ENCODE assay signal across 8 cellular contexts in the genomic region with DNA sequence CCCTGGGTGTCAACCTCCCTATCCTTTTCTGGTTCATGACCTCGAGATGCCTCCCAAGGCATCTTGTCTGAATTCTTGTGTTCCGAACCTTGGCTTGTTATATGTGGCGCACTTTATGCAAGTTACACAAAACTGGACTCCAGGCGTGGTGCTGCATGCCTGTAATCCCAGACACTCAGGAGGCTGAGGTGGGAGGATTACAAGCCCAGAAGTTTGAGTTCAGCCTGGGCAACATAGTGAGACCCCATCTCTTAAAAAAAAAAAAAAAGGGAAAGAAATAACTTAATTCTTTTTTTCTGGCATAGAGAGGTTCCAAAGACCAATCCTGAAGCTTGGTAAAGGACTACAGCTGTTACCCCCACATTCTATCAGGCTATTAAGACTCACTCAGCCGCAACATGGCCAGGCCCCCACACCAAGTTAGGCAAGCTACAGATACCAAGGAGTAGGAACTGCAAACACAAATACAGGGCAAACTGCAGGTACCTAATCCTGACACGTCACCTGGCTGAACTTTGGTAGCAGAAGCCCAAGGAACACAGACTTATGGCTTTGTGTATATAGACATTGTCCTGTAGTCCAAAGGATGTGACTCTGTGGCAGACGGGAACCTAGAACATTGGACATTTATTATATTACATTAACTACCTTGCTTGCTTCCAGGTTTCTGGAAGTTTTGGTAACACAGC. TPM values are rescaled to one million over a fixed set of nuclear protein-coding genes. Genes with fewer than 3 reads are reported as not detected.
A peak's percentile ranks its signal among the peaks of the same experiment; 100 is the strongest.
DNase-seq lines count a peak whose midpoint lies in the region; ATAC-seq lines count a peak whose summit lies in the region.

No MANE protein-coding gene starts in this region.

- DNase-seq in T-helper 2 cell treated with Interferon-gamma antibody and Interleukin-4, amounts not matched to agents 5 μg/mL and 100 μg/mL, for 36 hours (ENCODE audit: low spot score) = no peak
- DNase-seq in T-helper 2 cell (no peak), left colon (peak in 1 of 2 donors; percentile 61)
- no peak for DNase-seq in activated naive CD8-positive, alpha-beta T cell treated with anti-CD3 and anti-CD28 coated beads, Interleukin-2, amount 50 U/mL, for 24 hours

- no peaks in the 10 kb centered on the region for H3K27me3 Mint-ChIP-seq in T-helper 2 cell treated with Interferon-gamma antibody and Interleukin-4, amounts not matched to agents 5 μg/mL and 100 μg/mL, for 36 hours (ENCODE audit: low read depth)
- H3K27me3 Mint-ChIP-seq in activated naive CD8-positive, alpha-beta T cell treated with anti-CD3 and anti-CD28 coated beads, Interleukin-2, amount 50 U/mL, for 24 hours = no peaks in the 10 kb centered on the region

- peaks cover 27% of the 10 kb centered on the region for H3K4me1 Mint-ChIP-seq in T-helper 2 cell treated with Interferon-gamma antibody and Interleukin-4, amounts not matched to agents 5 μg/mL and 100 μg/mL, for 36 hours (ENCODE audit: low read depth)
- H3K4me1 Mint-ChIP-seq in activated naive CD8-positive, alpha-beta T cell treated with anti-CD3 and anti-CD28 coated beads, Interleukin-2, amount 50 U/mL, for 24 hours = peaks cover 39% of the 10 kb centered on the region

- H3K36me3 ChIP-seq in subcutaneous abdominal adipose tissue (ENCODE audit: control insufficient read depth in 5 of 5, insufficient read depth in 5 of 5, low read length in 5 of 5) = peaks cover 0 to 27% (median 25%) of the 10 kb centered on the region in 5 donors

- H3K4me3 ChIP-seq in subcutaneous abdominal adipose tissue (ENCODE audit: low read depth in 1 of 5, low read length in 5 of 5) = peak overlapping the region; percentile 78 to 90 (median 86)

- H3K9ac ChIP-seq in subcutaneous abdominal adipose tissue (ENCODE audit: low read length in 5 of 5) = peak overlapping the region; percentile 81 to 93 (median 88)

- H3K27ac Mint-ChIP-seq in T-helper 2 cell treated with Interferon-gamma antibody and Interleukin-4, amounts not matched to agents 5 μg/mL and 100 μg/mL, for 36 hours = peak overlapping the region; percentile 98
- H3K27ac Mint-ChIP-seq in activated naive CD8-positive, alpha-beta T cell treated with anti-CD3 and anti-CD28 coated beads, Interleukin-2, amount 50 U/mL, for 24 hours = peak overlapping the region; percentile 65

- H3K4me3 Mint-ChIP-seq in T-helper 2 cell treated with Interferon-gamma antibody and Interleukin-4, amounts not matched to agents 5 μg/mL and 100 μg/mL, for 36 hours = peak overlapping the region; percentile 96
- H3K4me3 Mint-ChIP-seq in activated naive CD8-positive, alpha-beta T cell treated with anti-CD3 and anti-CD28 coated beads, Interleukin-2, amount 50 U/mL, for 24 hours = peak overlapping the region; percentile 96

- intact Hi-C loops in left colon (cut with DNase I, micrococcal nuclease) = no loop called here

- no peaks in the 10 kb centered on the region for H3K9me3 ChIP-seq in subcutaneous abdominal adipose tissue (ENCODE audit: control insufficient read depth in 5 of 5, low read length in 5 of 5)

- peaks cover 7 to 56% (median 42%) of the 10 kb centered on the region in 5 donors for H3K4me1 ChIP-seq in subcutaneous abdominal adipose tissue (ENCODE audit: control insufficient read depth in 5 of 5, insufficient read depth in 5 of 5, low read length in 5 of 5)

- no peaks in the 10 kb centered on the region for H3K9me3 Mint-ChIP-seq in T-helper 2 cell treated with Interferon-gamma antibody and Interleukin-4, amounts not matched to agents 5 μg/mL and 100 μg/mL, for 36 hours
- H3K9me3 Mint-ChIP-seq in activated naive CD8-positive, alpha-beta T cell treated with anti-CD3 and anti-CD28 coated beads, Interleukin-2, amount 50 U/mL, for 24 hours = no peaks in the 10 kb centered on the region

- no peaks in the 10 kb centered on the region for H3K27me3 ChIP-seq in subcutaneous abdominal adipose tissue (ENCODE audit: control insufficient read depth in 5 of 5, insufficient read depth in 4 of 5, low read length in 5 of 5)

- peaks cover 9% of the 10 kb centered on the region for H3K36me3 Mint-ChIP-seq in T-helper 2 cell treated with Interferon-gamma antibody and Interleukin-4, amounts not matched to agents 5 μg/mL and 100 μg/mL, for 36 hours (ENCODE audit: low read depth)
- peaks cover 20% of the 10 kb centered on the region for H3K36me3 Mint-ChIP-seq in activated naive CD8-positive, alpha-beta T cell treated with anti-CD3 and anti-CD28 coated beads, Interleukin-2, amount 50 U/mL, for 24 hours (ENCODE audit: low read depth)

- no peak for ATAC-seq in activated naive CD8-positive, alpha-beta T cell treated with anti-CD3 and anti-CD28 coated beads, Interleukin-2, amount 50 U/mL, for 24 hours
- ATAC-seq in left colon (peak; percentile 59), GM21576 (IDR thresholded peaks at IDR 0.05; ENCODE audit: unreplicated experiment) (no peak), HG02588 (IDR thresholded peaks at IDR 0.05; ENCODE audit: unreplicated experiment) (no peak), GM21515 (IDR thresholded peaks at IDR 0.05; ENCODE audit: unreplicated experiment) (no peak)

- peak overlapping the region; percentile 92 for H3K27ac ChIP-seq in subcutaneous abdominal adipose tissue (ENCODE audit: low read depth, low read length)

RNA-seq across cellular contexts. Expression of gene C11orf24, which starts 1.3 kb away (rescaled TPM):
- total RNA-seq in left colon = 10 to 100 TPM; 68.8 to 76.3 TPM

RNA-seq across cellular contexts. Expression of gene LRP5, which starts 41.9 kb away (rescaled TPM):
- 100 to 1,000 TPM in 1 of 2 donors, 10 to 100 TPM in 1; 86.8 to 106 TPM for total RNA-seq in left colon

RNA-seq across cellular contexts. Expression of gene KMT5B, which starts 57.4 kb away (rescaled TPM):
- 10 to 100 TPM; 56.9 to 62.8 TPM for total RNA-seq in left colon
